Comparison of ENCODE assay signal across 8 cellular contexts in genomic region chr9:32572900-32573523, GRCh38. TPM values are rescaled to one million over a fixed set of nuclear protein-coding genes. Genes with fewer than 3 reads are reported as not detected.
DNase-seq lines count a peak whose midpoint lies in the region; ATAC-seq and TF ChIP-seq lines count a peak whose summit lies in the region.

Gene NDUFB6 (minus strand): TSS chr9:32573159. CDS start chr9:32573060, 99 bp downstream.

- WGBS in esophagus, 2 donors = 0% methylated on average over 36 of the region's 36 CpGs

- no TSS peak for BruUV-seq in Panc1 (replicated peaks; lab: Mats Ljungman, UMichigan)

- H3K36me3 ChIP-seq in Panc1 (ENCODE audit: control insufficient read depth, insufficient read depth, low read length) = peaks cover 2% of the 10 kb centered on the region; the same call in 1 of the 2 replicates
- H3K36me3 ChIP-seq in esophagus (ENCODE audit: control insufficient read depth in 2 of 2, insufficient read depth in 2 of 2, low read length in 1 of 2) = peaks cover 0 to 2% of the 10 kb centered on the region in 2 donors
- peaks cover 0 to 3% of the 10 kb centered on the region in 2 donors for H3K36me3 ChIP-seq in muscle layer of duodenum (ENCODE audit: control insufficient read depth in 1 of 2, insufficient read depth in 2 of 2, low read length in 2 of 2)

- H3K4me3 ChIP-seq in Panc1 (ENCODE audit: low read depth in 2 of 2, low read length in 2 of 2) (peak within 1 kb of the TSS; percentile 95 to 97), esophagus (ENCODE audit: low read depth in 1 of 2, low read length in 2 of 2) (peak within 1 kb of the TSS; percentile 87 to 98), muscle layer of duodenum (ENCODE audit: low read depth in 1 of 2, low read length in 2 of 2) (peak within 1 kb of the TSS; percentile 97 to 99)

- ATAC-seq in GM21723 (IDR thresholded peaks at IDR 0.05; ENCODE audit: unreplicated experiment) = peak; percentile 86
- ATAC-seq in Panc1 = peak; percentile 98
- peak; percentile 84 to 89 for ATAC-seq in activated T-cell treated with anti-CD3 and anti-CD28 coated beads, Interleukin-2, amount 50 U/mL, for 4 hours

- H3K9me3 ChIP-seq in Panc1 (ENCODE audit: control insufficient read depth, insufficient read depth, low read depth, low read length) (no peaks in the 10 kb centered on the region), esophagus (ENCODE audit: control insufficient read depth in 2 of 2, insufficient read depth in 1 of 2, low read depth in 1 of 2, low read length in 1 of 2) (no peaks in the 10 kb centered on the region), muscle layer of duodenum (ENCODE audit: control insufficient read depth in 1 of 2, low read length in 2 of 2) (no peaks in the 10 kb centered on the region)

- H3K9me3 Mint-ChIP-seq in activated T-cell treated with anti-CD3 and anti-CD28 coated beads, Interleukin-2, amount 50 U/mL, for 4 hours = no peaks in the 10 kb centered on the region

- H3K4me3 Mint-ChIP-seq in activated T-cell treated with anti-CD3 and anti-CD28 coated beads, Interleukin-2, amount 50 U/mL, for 4 hours = peak within 1 kb of the TSS; percentile 100

- H3K27me3 Mint-ChIP-seq in activated T-cell treated with anti-CD3 and anti-CD28 coated beads, Interleukin-2, amount 50 U/mL, for 4 hours (ENCODE audit: low read depth) = peaks cover 1% of the 10 kb centered on the region

- TF ChIP-seq CTCF in Panc1 (IDR thresholded peaks at IDR 0.05) = no peak

- POLR2A ChIA-PET in Panc1 (lab: Charles Lee) = no interaction called here

- DNase-seq in DMS153 treated with DMSO at 0.1 percent for 48 hours (lab: John Stamatoyannopoulos, UW; ENCODE audit: unreplicated experiment) (peak; percentile 90), KG1 (lab: John Stamatoyannopoulos, UW) (peak; percentile 93), Panc1 (ENCODE audit: low read depth, low spot score) (peak; percentile 80)
- DNase-seq in activated T-cell treated with anti-CD3 and anti-CD28 coated beads, Interleukin-2, amount 50 U/mL, for 4 hours = peak; percentile 96
- peak; percentile 94 to 95 for DNase-seq in stimulated activated CD8-positive, alpha-beta memory T cell treated with anti-CD3 and anti-CD28 coated beads, Interleukin-7, amount 100 ng/mL, for 4 hours (ENCODE audit: low read depth in 2 of 2)

- peaks cover 9% of the 10 kb centered on the region for H3K36me3 Mint-ChIP-seq in activated T-cell treated with anti-CD3 and anti-CD28 coated beads, Interleukin-2, amount 50 U/mL, for 4 hours (ENCODE audit: insufficient read depth)

- peaks cover 27% of the 10 kb centered on the region for H3K4me1 Mint-ChIP-seq in activated T-cell treated with anti-CD3 and anti-CD28 coated beads, Interleukin-2, amount 50 U/mL, for 4 hours (ENCODE audit: low read depth)

- H3K27ac ChIP-seq in Panc1 (ENCODE audit: low read length) = peak within 1 kb of the TSS; percentile 97
- H3K27ac ChIP-seq in esophagus (ENCODE audit: low read depth in 2 of 2, low read length in 1 of 2) = peak within 1 kb of the TSS; percentile 96 to 97
- H3K27ac ChIP-seq in muscle layer of duodenum (ENCODE audit: low read length) = peak within 1 kb of the TSS; percentile 91

- H3K27me3 ChIP-seq in Panc1 (ENCODE audit: control insufficient read depth, insufficient read depth, low read length) (no peaks in the 10 kb centered on the region), esophagus (ENCODE audit: control insufficient read depth in 1 of 2, insufficient read depth in 2 of 2, low read length in 2 of 2) (no peaks in the 10 kb centered on the region), muscle layer of duodenum (ENCODE audit: low read depth, low read length) (no peaks in the 10 kb centered on the region)

- intact Hi-C loops in Panc1 (cut with micrococcal nuclease; ENCODE audit: unreplicated experiment) = loop anchor here (1.0 to 10.0 kb wide), 2 partner anchors 20 to 128 kb away; no protein-coding TSS in a partner anchor

- in situ Hi-C loops in Panc1 (cut with HindIII; ENCODE audit: low pct_unique_long_range_greater_than_20kb, low sequenced_read_pairs) = loop anchor here (25.0 kb wide), 1 partner anchor 389 kb away; no protein-coding TSS in a partner anchor

- peaks cover 14% of the 10 kb centered on the region; the same call in 1 of the 2 replicates for H3K4me1 ChIP-seq in Panc1 (ENCODE audit: control insufficient read depth, insufficient read depth, low read length)
- H3K4me1 ChIP-seq in esophagus (ENCODE audit: control insufficient read depth in 2 of 2, insufficient read depth in 2 of 2, low read length in 1 of 2) = peaks cover 0 to 2% of the 10 kb centered on the region in 2 donors
- peaks cover 7 to 22% of the 10 kb centered on the region in 2 donors for H3K4me1 ChIP-seq in muscle layer of duodenum (ENCODE audit: control insufficient read depth in 1 of 2, insufficient read depth in 2 of 2, low read length in 2 of 2)

- CTCF ChIA-PET in Panc1 (lab: Charles Lee) = interaction anchor here (0.7 to 3.6 kb wide), 3 partner anchors 47 to 194 kb away, joined by 4 to 35 read pairs (median 4); partner anchors contain the start of gene RIGI

RNA-seq across cellular contexts. Expression of gene NDUFB6, which starts in this region (rescaled TPM):
- total RNA-seq in Panc1 (2021; ENCODE audit: unreplicated experiment) = 85.3 TPM
- 144 TPM for polyA plus RNA-seq in Panc1 (2012; ENCODE audit: insufficient read length)
- total RNA-seq in activated T-cell treated with anti-CD3 and anti-CD28 coated beads, Interleukin-2, amount 50 U/mL, for 4 hours = 10 to 100 TPM; 61.7 to 65.5 (median 62.9) TPM
- 10 to 100 TPM; 26.2 to 37.4 TPM for polyA plus RNA-seq in esophagus

Comparison
In these comparisons a context has a peak if more than half of its experiments do, and no peak if none do; other contexts are left out.
1. Peak in every context shown above with its lines: DNase-seq, ATAC-seq, H3K4me3 ChIP-seq and H3K27ac ChIP-seq.